In the genomic region with DNA sequence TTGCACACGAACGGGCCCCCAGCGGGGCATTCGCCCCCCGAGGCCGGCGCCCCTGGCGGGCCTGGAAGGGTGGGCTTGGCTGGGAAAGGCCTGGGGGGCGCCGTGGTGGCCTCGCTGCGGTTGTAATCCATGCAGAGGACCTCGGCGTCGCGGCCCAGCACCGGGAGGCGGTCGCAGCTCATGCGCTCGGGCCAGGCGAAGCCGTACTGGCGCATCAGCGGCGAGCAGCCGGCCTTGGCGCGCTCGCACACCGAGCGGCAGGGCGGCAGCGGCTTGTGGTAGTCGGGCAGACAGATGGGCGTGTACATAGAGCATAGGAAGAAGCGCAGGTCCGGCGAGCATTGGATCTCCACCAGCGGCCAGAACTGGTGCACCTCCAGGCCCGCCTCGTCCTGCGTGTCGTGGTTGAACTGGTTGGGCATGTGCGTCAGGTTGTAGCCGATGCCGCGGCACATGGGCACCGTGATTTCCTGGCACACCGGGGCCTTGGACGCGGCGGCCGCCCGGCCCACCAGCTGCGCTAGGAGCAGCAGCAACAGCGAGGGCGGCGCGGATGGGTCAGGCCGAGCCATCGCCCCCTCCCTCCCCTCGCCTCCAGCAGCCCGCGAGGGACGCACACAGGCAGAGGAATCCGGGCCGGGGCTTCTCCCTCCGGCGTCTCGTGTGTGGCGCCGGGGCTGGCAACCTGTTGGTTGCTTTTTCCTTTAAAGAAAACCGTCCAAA, we compare ENCODE assay signal across 8 cellular contexts. TPM values are rescaled to one million over a fixed set of nuclear protein-coding genes. Genes with fewer than 3 reads are reported as not detected.
DNase-seq lines count a peak whose midpoint lies in the region; ATAC-seq and TF ChIP-seq lines count a peak whose summit lies in the region.

No MANE protein-coding gene starts in this region.

- H3K9me3 ChIP-seq in fibroblast of lung (ENCODE audit: control insufficient read depth, insufficient read depth, low read depth, low read length) = no peaks in the 10 kb centered on the region
- no peaks in the 10 kb centered on the region for H3K9me3 ChIP-seq in aorta (ENCODE audit: control insufficient read depth, low read length)

- H3K9ac ChIP-seq in fibroblast of lung (ENCODE audit: insufficient read depth, low read length) = no peak overlapping the region

- ATAC-seq in aorta (ENCODE audit: low FRiP score) = peak; percentile 23

- DNase-seq in GM10248 (ENCODE audit: extremely low spot score) = peak; percentile 31
- DNase-seq in NB4 (ENCODE audit: low read depth) = no peak
- peak; percentile 68 for DNase-seq in activated CD8-positive, alpha-beta memory T cell treated with anti-CD3 and anti-CD28 coated beads, Interleukin-2, amount 50 U/mL, for 48 hours
- peak; percentile 34 to 54 for DNase-seq in fibroblast of lung (ENCODE audit: low read depth in 2 of 2)
- DNase-seq in aorta = peak; percentile 67 to 82
- no peak for DNase-seq in NOMO-1 (lab: John Stamatoyannopoulos, UW; ENCODE audit: unreplicated experiment in 2 of 2)
- DNase-seq in amniotic stem cell (lab: John Stamatoyannopoulos, UW) = no peak

- no peak overlapping the region for H3K27ac ChIP-seq in fibroblast of lung (ENCODE audit: insufficient read depth, low read length)
- H3K27ac ChIP-seq in aorta (ENCODE audit: low read depth in 1 of 2, low read length in 2 of 2) = no peak overlapping the region

- H3K36me3 ChIP-seq in fibroblast of lung (ENCODE audit: control insufficient read depth, insufficient read depth, low read length) (no peaks in the 10 kb centered on the region), aorta (ENCODE audit: control insufficient read depth in 1 of 2, insufficient read depth in 2 of 2, low read length in 1 of 2) (no peaks in the 10 kb centered on the region)

- intact Hi-C loops in aorta (cut with DNase I) = loop anchor here in 1 of 2 donors (5.0 kb wide), 1 partner anchor 204 kb away; no protein-coding TSS in a partner anchor

- peak overlapping the region; percentile 81 for H2AFZ ChIP-seq in fibroblast of lung (ENCODE audit: low read length)

- peaks cover 16% of the 10 kb centered on the region for H3K4me1 Mint-ChIP-seq in nephron

- peaks cover 3% of the 10 kb centered on the region for H3K36me3 Mint-ChIP-seq in nephron (ENCODE audit: low read depth)

- H3K4me3 ChIP-seq in NB4 (ENCODE audit: low read depth, low read length) = peak overlapping the region; percentile 78
- peak overlapping the region; percentile 73 to 78 (median 77) for H3K4me3 ChIP-seq in fibroblast of lung (replicated peaks in 1 of 4; ENCODE audit: control extremely low read depth in 1 of 4, insufficient read depth in 1 of 4, low read depth in 3 of 4, low read length in 4 of 4)
- H3K4me3 ChIP-seq in aorta (ENCODE audit: low read length in 2 of 2) = peak overlapping the region; percentile 61 to 96

- CTCF ChIA-PET in GM10248 (lab: Yijun Ruan, JAX) = interaction anchor here (2.3 kb wide), 1 partner anchor 23 kb away, joined by 12 read pairs; no protein-coding TSS in a partner anchor

- 2 to 3% methylated on average over 66 to 74 of the region's 74 CpGs for WGBS in aorta, 2 donors

- TF ChIP-seq CTCF in GM10248 (IDR thresholded peaks at IDR 0.05; ENCODE audit: control extremely low read depth, extremely low read depth, low read depth, missing control alignments) = no peak
- TF ChIP-seq CTCF in NB4 (IDR thresholded peaks at IDR 0.05; ENCODE audit: low read depth, low read length) = no peak
- TF ChIP-seq CTCF in fibroblast of lung (conservative IDR thresholded peaks at IDR 0.05 in 1 of 2, IDR thresholded peaks at IDR 0.05 in 1 of 2; ENCODE audit: low read depth in 1 of 2, low read length in 2 of 2) = no peak
- peak in 1 of 3 experiments; percentile 7 for TF ChIP-seq CTCF in nephron (IDR thresholded peaks at IDR 0.05; ENCODE audit: unreplicated experiment in 3 of 3)

- peak overlapping the region; percentile 94 for H3K4me2 ChIP-seq in fibroblast of lung (ENCODE audit: extremely low read depth, insufficient read depth, low read length)

- H3K4me1 ChIP-seq in fibroblast of lung (ENCODE audit: control insufficient read depth, extremely low read depth, insufficient read depth, low read length) = no peaks in the 10 kb centered on the region
- no peaks in the 10 kb centered on the region for H3K4me1 ChIP-seq in aorta (ENCODE audit: control insufficient read depth in 1 of 2, insufficient read depth in 2 of 2, low read length in 2 of 2)

- H3K27me3 ChIP-seq in fibroblast of lung (ENCODE audit: control insufficient read depth, insufficient read depth, low read length) (no peaks in the 10 kb centered on the region), aorta (ENCODE audit: control insufficient read depth in 1 of 2, insufficient read depth in 2 of 2, low read length in 1 of 2) (no peaks in the 10 kb centered on the region)

- H3K9me3 Mint-ChIP-seq in nephron = no peaks in the 10 kb centered on the region

- H3K27me3 Mint-ChIP-seq in nephron (ENCODE audit: low read depth) = peaks cover 86% of the 10 kb centered on the region

- no peak for TF ChIP-seq POLR2A in NB4 (IDR thresholded peaks at IDR 0.05; ENCODE audit: extremely low read depth, insufficient read length)

- POLR2A ChIA-PET in GM10248 (lab: Yijun Ruan, JAX) = no interaction called here

- no peaks in the 10 kb centered on the region for H4K20me1 ChIP-seq in fibroblast of lung (ENCODE audit: control insufficient read depth, extremely low read depth, insufficient read depth, low read length)

- H3K79me2 ChIP-seq in fibroblast of lung (ENCODE audit: control insufficient read depth, insufficient read depth, low read length) = no peaks in the 10 kb centered on the region

- peak overlapping the region in 2 of 3 experiments; percentile 63 to 80 for H3K27ac Mint-ChIP-seq in nephron

- H3K4me3 Mint-ChIP-seq in nephron = peak overlapping the region; percentile 90 to 94 (median 93)

RNA-seq across cellular contexts. Expression of a gene that starts 1.4 kb away (rescaled TPM):
- total RNA-seq in fibroblast of lung (1.0 and 1.3 TPM in 2 replicates), aorta (1 to 10 TPM; 3.6 to 4.6 TPM)
- polyA plus RNA-seq in fibroblast of lung (0.40 and 0.59 TPM in 2 replicates), aorta (under 1 TPM; 0.77 to 0.88 TPM)
- polyA plus RNA-seq in fibroblast of lung (2012) = 0.64 and 0.84 TPM in 2 replicates
- polyA minus RNA-seq in fibroblast of lung (ENCODE audit: low replicate concordance) = 0.56 and 0.86 TPM in 2 replicates

RNA-seq across cellular contexts. Expression of a gene that starts 56.9 kb away (rescaled TPM):
- 5.4 and 8.8 TPM in 2 replicates for total RNA-seq in fibroblast of lung
- polyA plus RNA-seq in fibroblast of lung = 18.2 and 18.4 TPM in 2 replicates
- 14.3 and 15.3 TPM in 2 replicates for polyA plus RNA-seq in fibroblast of lung (2012)
- 3.5 and 4.0 TPM in 2 replicates for polyA minus RNA-seq in fibroblast of lung (ENCODE audit: low replicate concordance)
- total RNA-seq in aorta = 10 to 100 TPM; 22.4 to 37.1 TPM
- polyA plus RNA-seq in aorta = 10 to 100 TPM in 1 of 2 donors, 1 to 10 TPM in 1; 10.0 to 19.4 TPM

Comparison
In these comparisons a context has a peak if more than half of its experiments do, and no peak if none do; other contexts are left out.
1. DNase-seq: peak in GM10248 (single experiment), activated CD8-positive, alpha-beta memory T cell treated with anti-CD3 and anti-CD28 coated beads, Interleukin-2, amount 50 U/mL, for 48 hours (single experiment), fibroblast of lung (2 of 2) and aorta (2 of 2); none in NB4 (single experiment), NOMO-1 (0 of 2) and amniotic stem cell (single experiment).
2. Peak in every context shown above with its lines, with median percentiles within 50 percentile points of each other: H3K4me3 ChIP-seq.